In genomic region chr13:32947886-32948285, GRCh38 we compare ENCODE assay signal across 15 cellular contexts.
A peak's percentile ranks its signal among the peaks of the same experiment; 100 is the strongest.
DNase-seq lines count a peak whose midpoint lies in the region; ATAC-seq, FAIRE-seq and TF ChIP-seq lines count a peak whose summit lies in the region.
"Had no signal": no experiment of that assay in that cellular context is flagged by ENCODE, and none has a peak within 500 bp of the region (broad histone marks: within the 10 kb centered on the region; RNA-seq: fewer than 3 reads in every experiment).

No MANE protein-coding gene starts in this region.

- H3K36me3 ChIP-seq in neural progenitor cell, result no peaks in the 10 kb centered on the region
- H3K36me3 ChIP-seq in HepG2 (replicated peaks in 1 of 2; ENCODE audit: control insufficient read depth in 1 of 2, insufficient read depth in 2 of 2, low read length in 2 of 2), result no peaks in the 10 kb centered on the region

- no peak for FAIRE-seq in HepG2 (lab: Jason Lieb, UNC)

- TF ChIP-seq POLR2A in HepG2 (IDR thresholded peaks at IDR 0.05; ENCODE audit: insufficient read depth in 1 of 2, low read depth in 2 of 2, low read length in 2 of 2), result no peak

- no peak overlapping the region for H3K27ac ChIP-seq in neural progenitor cell
- no peak overlapping the region for H3K27ac ChIP-seq in HepG2 (ENCODE audit: extremely low read length, insufficient read depth, low read length)
- H3K27ac ChIP-seq: 22Rv1 had no signal

- DNase-seq in DMS53 (lab: John Stamatoyannopoulos, UW), result peak; percentile 90
- no peak for DNase-seq in DMS53 treated with DMSO at 0.1 percent for 48 hours (lab: John Stamatoyannopoulos, UW; ENCODE audit: unreplicated experiment)
- DNase-seq in NCI-H2029 treated with DMSO at 0.1 percent for 48 hours (lab: John Stamatoyannopoulos, UW), result peak; percentile 19
- peak; percentile 18 for DNase-seq in neural progenitor cell (ENCODE audit: low spot score)
- no peak for DNase-seq in HepG2 (ENCODE audit: low spot score)
- no peak for DNase-seq in cortex of kidney (lab: John Stamatoyannopoulos, UW)
- no peak for DNase-seq in GM19240 (ENCODE audit: insufficient read length, low spot score)
- DNase-seq: activated CD8-positive, alpha-beta memory T cell treated with anti-CD3 and anti-CD28 coated beads, Interleukin-2, amount 10 ng/mL, durations not matched to agents 7 days and 5 days; activated effector memory CD4-positive, alpha-beta T cell treated with anti-CD3 and anti-CD28 coated beads, Interleukin-2, amount 50 U/mL, for 16 hours; H7; stimulated activated CD4-positive, alpha-beta T cell treated with anti-CD3 and anti-CD28 coated beads, Interleukin-2, amount 100 ng/mL, for 48 hours; T-helper 2 cell had no signal

- WGBS in HepG2 (ENCODE audit: low lambda C conversion rate), result 36% methylated on average over 5 of the region's 5 CpGs

- H3F3A ChIP-seq in neural progenitor cell (ENCODE audit: low read depth), result no peaks in the 10 kb centered on the region

- H3K9me3 ChIP-seq in neural progenitor cell (ENCODE audit: low read depth), result no peaks in the 10 kb centered on the region
- H3K9me3 ChIP-seq in HepG2 (ENCODE audit: low read length), result no peaks in the 10 kb centered on the region

- H3K9ac ChIP-seq in neural progenitor cell, result no peak overlapping the region
- no peak overlapping the region for H3K9ac ChIP-seq in HepG2 (ENCODE audit: insufficient read depth, low read depth, low read length)

- POLR2A ChIA-PET in HepG2 (lab: Yijun Ruan, JAX), result no interaction called here

- no peaks in the 10 kb centered on the region for H3K4me1 Mint-ChIP-seq in neural progenitor cell
- H3K4me1 Mint-ChIP-seq: activated CD8-positive, alpha-beta memory T cell treated with anti-CD3 and anti-CD28 coated beads, Interleukin-2, amount 10 ng/mL, durations not matched to agents 7 days and 5 days had no signal

- TF ChIP-seq EP300 in HepG2 (IDR thresholded peaks at IDR 0.05; ENCODE audit: low read depth in 2 of 2, low read length in 2 of 2), result no peak
- no peak for TF ChIP-seq EP300 in HepG2 (CRISPR knock-in tag; IDR thresholded peaks at IDR 0.05; ENCODE audit: borderline replicate concordance)

- TF ChIP-seq CTCF in neural progenitor cell (IDR thresholded peaks at IDR 0.05) (no peak), HepG2 (CRISPR knock-in tag; IDR thresholded peaks at IDR 0.05) (no peak)

- ATAC-seq in SK-N-SH treated with all-trans-retinoic acid at 6 μM for 48 hours (peak; percentile 56; the same call in 2 of the 3 replicates), HepG2 (no peak)
- ATAC-seq: activated CD4-positive, CD25-positive, alpha-beta regulatory T cell treated with anti-CD3 and anti-CD28 coated beads, Interleukin-2, amount 50 U/mL, for 24 hours; activated CD8-positive, alpha-beta memory T cell treated with anti-CD3 and anti-CD28 coated beads, Interleukin-2, amount 10 ng/mL, durations not matched to agents 7 days and 5 days had no signal

- H4K20me1 ChIP-seq in neural progenitor cell (ENCODE audit: low read depth) (no peaks in the 10 kb centered on the region), HepG2 (ENCODE audit: insufficient read depth, low read length) (no peaks in the 10 kb centered on the region)

- H3K4me3 ChIP-seq in neural progenitor cell (no peak overlapping the region), HepG2 (replicated peaks in 1 of 3; ENCODE audit: insufficient read depth in 1 of 3, low read depth in 2 of 3, low read length in 3 of 3) (no peak overlapping the region)

- H3K4me2 ChIP-seq in neural progenitor cell, result no peak overlapping the region
- H3K4me2 ChIP-seq in HepG2 (ENCODE audit: low read depth, low read length), result no peak overlapping the region

- H3K4me3 Mint-ChIP-seq in neural progenitor cell, result no peak overlapping the region
- H3K4me3 Mint-ChIP-seq: activated CD8-positive, alpha-beta memory T cell treated with anti-CD3 and anti-CD28 coated beads, Interleukin-2, amount 10 ng/mL, durations not matched to agents 7 days and 5 days had no signal

- CTCF ChIA-PET in HepG2 (lab: Yijun Ruan, JAX; ENCODE audit: low intra/inter-chr PET ratio, low total read pairs), result no interaction called here

- no peak for TF ChIP-seq RAD21 in HepG2 (CRISPR knock-in tag; IDR thresholded peaks at IDR 0.05)

- no peak overlapping the region for H3K27ac Mint-ChIP-seq in neural progenitor cell
- H3K27ac Mint-ChIP-seq: activated CD8-positive, alpha-beta memory T cell treated with anti-CD3 and anti-CD28 coated beads, Interleukin-2, amount 10 ng/mL, durations not matched to agents 7 days and 5 days had no signal

- intact Hi-C loops in HepG2 (cut with micrococcal nuclease; ENCODE audit: unreplicated experiment), result no loop called here

- peaks cover 4% of the 10 kb centered on the region for H3K27me3 Mint-ChIP-seq in neural progenitor cell (ENCODE audit: insufficient read depth, low read depth)

- H3K4me1 ChIP-seq in neural progenitor cell (no peaks in the 10 kb centered on the region), HepG2 (ENCODE audit: insufficient read depth, low read length) (no peaks in the 10 kb centered on the region)

- no peaks in the 10 kb centered on the region for H3K36me3 Mint-ChIP-seq in neural progenitor cell
- H3K36me3 Mint-ChIP-seq: activated CD8-positive, alpha-beta memory T cell treated with anti-CD3 and anti-CD28 coated beads, Interleukin-2, amount 10 ng/mL, durations not matched to agents 7 days and 5 days had no signal

- BruUV-seq in HepG2 (replicated peaks; lab: Mats Ljungman, UMichigan), result no TSS peak

- H3K27me3 ChIP-seq in neural progenitor cell (no peaks in the 10 kb centered on the region), HepG2 (ENCODE audit: control insufficient read depth in 1 of 2, insufficient read depth in 2 of 2, low read length in 2 of 2) (no peaks in the 10 kb centered on the region; a peak in 1 of 5 replicates)

- H3K9me3 Mint-ChIP-seq in neural progenitor cell, result no peaks in the 10 kb centered on the region

- H2AFZ ChIP-seq in neural progenitor cell (replicated peaks) (no peak overlapping the region), HepG2 (ENCODE audit: low read length) (no peak overlapping the region)

- H3K79me2 ChIP-seq in neural progenitor cell (ENCODE audit: low read depth) (no peaks in the 10 kb centered on the region), HepG2 (ENCODE audit: insufficient read depth, low read length) (no peaks in the 10 kb centered on the region)

- in situ Hi-C loops in HepG2 (cut with HindIII; ENCODE audit: extremely low pct_ligation_motif_present, low pct_unique_long_range_greater_than_20kb), result no loop called here

TF ChIP-seq in SK-N-SH treated with all-trans-retinoic acid at 6 μM for 48 hours, 23 proteins besides CTCF, POLR2A, EP300 and RAD21 (continues in another document):
- TF ChIP-seq TSHZ2 (CRISPR knock-in tag; IDR thresholded peaks at IDR 0.05), result 0 out of 2 replicates have a peak, but pooled peaks have one; percentile 36

TF ChIP-seq in HepG2, 621 proteins besides CTCF, POLR2A, EP300 and RAD21 (continues in another document):
- TF ChIP-seq ZSCAN21 (CRISPR knock-in tag; IDR thresholded peaks at IDR 0.05; ENCODE audit: borderline replicate concordance) (no peak), ZNF318 (CRISPR knock-in tag; IDR thresholded peaks at IDR 0.05) (no peak)

Comparison
In these comparisons a context has a peak if more than half of its experiments do, and no peak if none do; other contexts are left out.
1. DNase-seq: peak in DMS53 (single experiment), NCI-H2029 treated with DMSO at 0.1 percent for 48 hours (single experiment) and neural progenitor cell (single experiment); none in DMS53 treated with DMSO at 0.1 percent for 48 hours (single experiment), HepG2 (single experiment), cortex of kidney (single experiment) and GM19240 (single experiment).